7 cellular contexts compared by ENCODE assay signal in genomic region chr15:52680041-52680391, GRCh38. TPM values are rescaled to one million over a fixed set of nuclear protein-coding genes. Genes with fewer than 3 reads are reported as not detected.
DNase-seq lines count a peak whose midpoint lies in the region; ATAC-seq, FAIRE-seq and TF ChIP-seq lines count a peak whose summit lies in the region.

No MANE protein-coding gene starts in this region.

- H3K36me3 ChIP-seq in esophagus squamous epithelium: peaks cover 0 to 15% (median 0%) of the 10 kb centered on the region in 3 donors

- peaks cover 0 to 47% (median 12%) of the 10 kb centered on the region in 3 donors for H3K4me1 ChIP-seq in esophagus squamous epithelium

- no peak for DNase-seq in GM12891 (ENCODE audit: insufficient read length, low spot score)
- DNase-seq in RWPE1 (ENCODE audit: low spot score): no peak
- DNase-seq in esophagus squamous epithelium (lab: John Stamatoyannopoulos, UW): no peak
- no peak for DNase-seq in sciatic nerve (ENCODE audit: low spot score)
- DNase-seq in GM12892 (ENCODE audit: insufficient read length): no peak
- DNase-seq in NCI-H1694 (lab: John Stamatoyannopoulos, UW): no peak

- POLR2A ChIA-PET in RWPE1 (lab: Yijun Ruan, JAX; ENCODE audit: low non-redundant PET): interaction anchor here (0.7 kb wide), 1 partner anchor 27 kb away, joined by 7 read pairs; no protein-coding TSS in a partner anchor

- peak; percentile 2 for ATAC-seq in sciatic nerve
- no peak for ATAC-seq in GM19324 (IDR thresholded peaks at IDR 0.05; ENCODE audit: low FRiP score, unreplicated experiment)

- 33 to 44% methylated on average over 3 of the region's 3 CpGs for WGBS in esophagus squamous epithelium, 2 donors

- CTCF ChIA-PET in RWPE1 (lab: Yijun Ruan, JAX): interaction anchor here (0.8 kb wide), 1 partner anchor 465 kb away, joined by 3 read pairs; no protein-coding TSS in a partner anchor

- intact Hi-C loops in esophagus squamous epithelium (cut with DNase I) (no loop called here), sciatic nerve (cut with DNase I) (no loop called here)

- TF ChIP-seq POLR2A in GM12891 (IDR thresholded peaks at IDR 0.05; ENCODE audit: low read depth, low read length) (no peak), esophagus squamous epithelium (IDR thresholded peaks at IDR 0.05) (no peak), GM12892 (IDR thresholded peaks at IDR 0.05; ENCODE audit: low read depth, low read length) (no peak)

- H3K9me3 ChIP-seq in esophagus squamous epithelium: no peaks in the 10 kb centered on the region

- H3K27me3 ChIP-seq in esophagus squamous epithelium: no peaks in the 10 kb centered on the region

- FAIRE-seq in GM12891 (lab: Jason Lieb, UNC) (peak; percentile 20), GM12892 (lab: Jason Lieb, UNC) (no peak)

- H3K4me3 ChIP-seq in esophagus squamous epithelium: peak overlapping the region; percentile 88 to 98 (median 94)

- TF ChIP-seq CTCF in RWPE1 (conservative IDR thresholded peaks at IDR 0.05; ENCODE audit: low read depth) (no peak), esophagus squamous epithelium (IDR thresholded peaks at IDR 0.05) (no peak)

- H3K27ac ChIP-seq in RWPE1: peak overlapping the region; percentile 96
- H3K27ac ChIP-seq in esophagus squamous epithelium: peak overlapping the region; percentile 98 to 99 (median 99)

TF ChIP-seq in GM12891, 5 proteins besides CTCF, POLR2A, EP300 and RAD21:
- no peak for TF ChIP-seq POLR2AphosphoS5 (IDR thresholded peaks at IDR 0.05; ENCODE audit: low read depth, low read length)
- no peak for TF ChIP-seq SPI1 (IDR thresholded peaks at IDR 0.05; ENCODE audit: low read depth, low read length)
- TF ChIP-seq PAX5 (IDR thresholded peaks at IDR 0.05; ENCODE audit: insufficient read depth, low read length, severe bottlenecking): no peak
- no peak for TF ChIP-seq TAF1 (IDR thresholded peaks at IDR 0.05; ENCODE audit: low read depth, low read length)
- TF ChIP-seq POU2F2 (IDR thresholded peaks at IDR 0.05; ENCODE audit: low read depth, low read length): no peak

RNA-seq across cellular contexts. Expression of gene ATOSA, which starts 0.8 kb away (rescaled TPM):
- 7.9 TPM for polyA plus RNA-seq in GM12891 (2012; ENCODE audit: low read depth, missing spikeins)
- total RNA-seq in esophagus squamous epithelium (10 to 100 TPM; 38.9 to 69.8 (median 44.5) TPM), sciatic nerve (39.3 TPM)
- polyA plus RNA-seq in GM12892 (2012; ENCODE audit: missing spikeins): 14.3 TPM
